ENCODE assay signal across 2 cellular contexts in genomic region chr5:149962601-149963300, GRCh38.
TF ChIP-seq lines count a peak whose summit lies in the region.

No MANE protein-coding gene starts in this region.

TF ChIP-seq in A549, 52 proteins besides CTCF, POLR2A, EP300 and RAD21:
- TF ChIP-seq NPAS2 (CRISPR knock-in tag; IDR thresholded peaks at IDR 0.05; ENCODE audit: borderline replicate concordance): no peak
- peak; percentile 51; the same call in 1 of the 2 replicates for TF ChIP-seq ZC3H11A (IDR thresholded peaks at IDR 0.05)

TF ChIP-seq in SK-N-SH, 30 proteins besides CTCF, POLR2A, EP300 and RAD21:
- TF ChIP-seq TEAD4 (IDR thresholded peaks at IDR 0.05; ENCODE audit: borderline replicate concordance, insufficient read depth) (no peak), YY1 (IDR thresholded peaks at IDR 0.05; ENCODE audit: low read depth) (no peak), FOXJ3 (CRISPR knock-in tag; IDR thresholded peaks at IDR 0.05) (no peak), FOSL2 (IDR thresholded peaks at IDR 0.05; ENCODE audit: borderline replicate concordance, low read depth) (no peak), ZBTB33 (IDR thresholded peaks at IDR 0.05; ENCODE audit: borderline replicate concordance, low read depth) (no peak), SMC3 (IDR thresholded peaks at IDR 0.05; ENCODE audit: low read depth, low read length) (no peak), USF2 (IDR thresholded peaks at IDR 0.05; ENCODE audit: borderline replicate concordance, low read depth, low read length) (no peak), MAX (IDR thresholded peaks at IDR 0.05; ENCODE audit: low read depth) (no peak), GABPA (IDR thresholded peaks at IDR 0.05; ENCODE audit: low read depth) (no peak), NFIC (IDR thresholded peaks at IDR 0.05; ENCODE audit: borderline replicate concordance) (no peak), GATA2 (CRISPR knock-in tag; IDR thresholded peaks at IDR 0.05) (no peak), IRF3 (IDR thresholded peaks at IDR 0.05; ENCODE audit: low read depth, low read length) (no peak), PBX3 (IDR thresholded peaks at IDR 0.05) (no peak), REST (IDR thresholded peaks at IDR 0.05; ENCODE audit: low read depth, low read length) (no peak), RFX5 (IDR thresholded peaks at IDR 0.05; ENCODE audit: low read length) (no peak), ELF1 (IDR thresholded peaks at IDR 0.05) (no peak), CHD2 (IDR thresholded peaks at IDR 0.05; ENCODE audit: low read length, partially characterized antibody) (no peak), SIN3A (IDR thresholded peaks at IDR 0.05; ENCODE audit: borderline replicate concordance, low read depth, low read length) (no peak)
